15 cellular contexts compared by ENCODE assay signal in the genomic region with DNA sequence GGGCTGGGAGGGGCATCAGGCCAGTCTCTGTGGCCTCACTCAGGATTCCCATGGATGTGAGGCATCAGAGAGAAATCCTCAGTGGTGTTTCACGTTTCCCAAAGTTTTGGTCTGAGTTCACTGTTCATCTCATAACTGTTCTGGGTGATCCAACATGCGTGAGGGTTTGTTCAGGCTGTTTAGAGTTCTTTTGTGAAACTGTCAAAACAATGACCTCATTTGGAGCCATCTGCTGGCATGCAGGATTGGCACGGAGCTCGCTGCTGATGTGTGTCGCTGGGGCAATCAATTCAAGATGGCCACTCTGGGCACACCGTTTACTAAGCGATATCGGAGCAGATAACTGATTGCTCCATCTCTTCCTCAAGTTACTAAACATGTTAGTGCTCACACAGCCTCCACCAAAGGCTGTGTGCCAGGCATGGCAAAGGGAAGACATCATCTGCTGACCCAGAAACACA.
DNase-seq lines count a peak whose midpoint lies in the region; ATAC-seq lines count a peak whose summit lies in the region.
"Had no signal": no experiment of that assay in that cellular context is flagged by ENCODE, and none has a peak within 500 bp of the region (broad histone marks: within the 10 kb centered on the region; RNA-seq: fewer than 3 reads in every experiment).

No MANE protein-coding gene starts in this region.

- peaks cover 18% of the 10 kb centered on the region for H3K4me1 ChIP-seq in adipocyte (ENCODE audit: control insufficient read depth, insufficient read depth, low read length)
- H3K4me1 ChIP-seq: heart right ventricle had no signal

- in situ Hi-C loops in G401 (cut with HindIII; ENCODE audit: low sequenced_read_pairs), result no loop called here

- no peaks in the 10 kb centered on the region for H3K36me3 ChIP-seq in adipocyte (ENCODE audit: control insufficient read depth, insufficient read depth, low read length, severe bottlenecking)
- H3K36me3 ChIP-seq: brain microvascular endothelial cell, heart right ventricle had no signal

- ATAC-seq in GM21529 (IDR thresholded peaks at IDR 0.05; ENCODE audit: unreplicated experiment), result no peak
- ATAC-seq: GM12878 had no signal

- no peaks in the 10 kb centered on the region for H3K9me3 ChIP-seq in adipocyte (ENCODE audit: control insufficient read depth, low read length)
- H3K9me3 ChIP-seq: heart right ventricle had no signal

- DNase-seq in G401 (ENCODE audit: low spot score) (peak; percentile 39), adipocyte (ENCODE audit: low read depth) (no peak), hippocampal formation (lab: John Stamatoyannopoulos, UW) (peak; percentile 69 to 79), putamen (ENCODE audit: low spot score) (peak; percentile 88), NCI-H345 (lab: John Stamatoyannopoulos, UW) (no peak), GDM1 (lab: John Stamatoyannopoulos, UW) (no peak), NCI-H748 (lab: John Stamatoyannopoulos, UW; ENCODE audit: unreplicated experiment) (no peak)
- DNase-seq: activated CD4-positive, alpha-beta T cell treated with anti-CD3 and anti-CD28 coated beads, Interleukin-2, amount 50 U/mL, for 48 hours; brain microvascular endothelial cell; DMS79; heart right ventricle; NCI-H226 had no signal

- H3K9ac ChIP-seq in adipocyte (ENCODE audit: low read length), result peak overlapping the region; percentile 68

- H3K4me3 ChIP-seq in adipocyte (ENCODE audit: low read length), result peak overlapping the region; percentile 55
- H3K4me3 ChIP-seq: GM12878, heart right ventricle, lung had no signal

- H3K27me3 ChIP-seq in adipocyte (replicated peaks; ENCODE audit: control insufficient read depth, insufficient read depth, low read length), result no peaks in the 10 kb centered on the region
- H3K27me3 ChIP-seq: brain microvascular endothelial cell had no signal

Comparison
In these comparisons a context has a peak if more than half of its experiments do, and no peak if none do; other contexts are left out.
1. DNase-seq: peak in G401 (single experiment), hippocampal formation (2 of 2) and putamen (single experiment); none in adipocyte (single experiment), NCI-H345 (single experiment), GDM1 (single experiment) and NCI-H748 (single experiment).